Comparison of ENCODE assay signal across 9 cellular contexts in genomic region chr14:57189070-57189469, GRCh38.
DNase-seq lines count a peak whose midpoint lies in the region; ATAC-seq, FAIRE-seq and TF ChIP-seq lines count a peak whose summit lies in the region.
"Had no signal": no experiment of that assay in that cellular context is flagged by ENCODE, and none has a peak within 500 bp of the region (broad histone marks: within the 10 kb centered on the region; RNA-seq: fewer than 3 reads in every experiment).

No MANE protein-coding gene starts in this region.

- H3K27ac ChIP-seq in 22Rv1 = no peak overlapping the region
- no peak overlapping the region for H3K27ac ChIP-seq in kidney (ENCODE audit: low read depth in 2 of 2, low read length in 2 of 2)
- no peak overlapping the region for H3K27ac ChIP-seq in ovary

- no peaks in the 10 kb centered on the region for H3K36me3 ChIP-seq in HAP-1 (replicated peaks)
- H3K36me3 ChIP-seq in kidney (ENCODE audit: control insufficient read depth in 1 of 2, insufficient read depth in 2 of 2, low read length in 2 of 2) = no peaks in the 10 kb centered on the region
- no peaks in the 10 kb centered on the region for H3K36me3 ChIP-seq in ovary

- H3K4me1 ChIP-seq in HAP-1 (no peaks in the 10 kb centered on the region), kidney (ENCODE audit: control insufficient read depth in 1 of 2, insufficient read depth in 1 of 2, low read depth in 1 of 2, low read length in 2 of 2) (no peaks in the 10 kb centered on the region), ovary (ENCODE audit: insufficient read depth) (no peaks in the 10 kb centered on the region)

- intact Hi-C loops in kidney (cut with DNase I) = no loop called here
- intact Hi-C loops in left cardiac atrium (cut with DNase I) = no loop called here
- intact Hi-C loops in ovary (cut with DNase I) = loop anchor here in 1 of 4 donors (10.0 kb wide), 2 partner anchors 624 to 694 kb away; no protein-coding TSS in a partner anchor

- H3K9me3 ChIP-seq in HAP-1 (no peaks in the 10 kb centered on the region), kidney (ENCODE audit: control insufficient read depth in 1 of 2, low read length in 2 of 2) (no peaks in the 10 kb centered on the region), ovary (no peaks in the 10 kb centered on the region)

- in situ Hi-C loops in HAP-1 (cut with MboI; ENCODE audit: low sequenced_read_pairs) = loop anchor here (10.0 to 25.0 kb wide), 3 partner anchors 377 to 634 kb away; partner anchors contain the start of gene OTX2

- H3K4me3 ChIP-seq in HAP-1 (no peak overlapping the region), epithelial cell of proximal tubule (ENCODE audit: low read depth, low read length) (no peak overlapping the region), kidney (ENCODE audit: low read length in 2 of 2) (no peak overlapping the region), ovary (no peak overlapping the region)

- no peak for ATAC-seq in GM18511 (IDR thresholded peaks at IDR 0.05; ENCODE audit: unreplicated experiment)
- ATAC-seq in left cardiac atrium = no peak

- no peak for FAIRE-seq in kidney (lab: Jason Lieb, UNC)

- TF ChIP-seq CTCF in 22Rv1 (IDR thresholded peaks at IDR 0.05) (peak; percentile 37), epithelial cell of proximal tubule (conservative IDR thresholded peaks at IDR 0.05; ENCODE audit: low read depth, low read length) (peak; percentile 43), kidney (IDR thresholded peaks at IDR 0.05; ENCODE audit: borderline replicate concordance, extremely low read depth, insufficient read depth) (no peak), ovary (IDR thresholded peaks at IDR 0.05) (peak in 1 of 3 donors; percentile 26)

- 17 to 49% (median 22%) methylated on average over 7 of the region's 7 CpGs for WGBS in ovary, 3 donors

- DNase-seq in HAP-1 (ENCODE audit: low spot score in 2 of 2) (peak; percentile 42 to 82), NCI-H524 (lab: John Stamatoyannopoulos, UW) (peak; percentile 94 to 99), epithelial cell of proximal tubule (ENCODE audit: low read depth) (no peak), kidney (no peak), left cardiac atrium (no peak), ovary (no peak)
- DNase-seq: CD4-positive, CD25-positive, alpha-beta regulatory T cell had no signal

- TF ChIP-seq POLR2A in ovary (IDR thresholded peaks at IDR 0.05) = no peak

- H3K27me3 ChIP-seq in HAP-1 (ENCODE audit: low read depth) = no peaks in the 10 kb centered on the region
- H3K27me3 ChIP-seq in ovary = no peaks in the 10 kb centered on the region

- no peak for TF ChIP-seq EP300 in ovary (IDR thresholded peaks at IDR 0.05)

- H3K9ac ChIP-seq in kidney (ENCODE audit: low read length in 2 of 2) = no peak overlapping the region

Comparison
In these comparisons a context has a peak if more than half of its experiments do, and no peak if none do; other contexts are left out.
1. DNase-seq: peak in HAP-1 (2 of 2) and NCI-H524 (2 of 2); none in epithelial cell of proximal tubule (single experiment), kidney (single experiment), left cardiac atrium (single experiment) and ovary (0 of 5).